In the genomic region with DNA sequence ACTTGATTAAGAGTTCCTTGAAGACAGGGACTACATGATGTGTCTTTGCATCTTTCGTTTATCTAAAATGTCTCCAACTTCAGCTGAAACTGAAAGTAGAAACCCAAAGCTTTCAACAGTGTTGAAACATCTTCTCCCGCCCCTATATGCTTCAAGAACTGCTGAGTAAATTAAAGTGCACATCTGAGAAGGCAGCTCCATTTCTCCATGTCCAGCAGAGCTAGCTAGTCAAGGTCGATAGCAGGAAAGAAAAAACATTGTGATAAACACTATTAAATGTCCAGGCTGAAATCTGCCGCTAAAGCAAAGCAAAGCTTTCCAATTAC, we compare ENCODE assay signal across 2 cellular contexts.
TF ChIP-seq lines count a peak whose summit lies in the region.

No MANE protein-coding gene starts in this region.

TF ChIP-seq in SK-N-SH, 30 proteins besides CTCF, POLR2A, EP300 and RAD21 (continued from another document):
- TF ChIP-seq RCOR1 (IDR thresholded peaks at IDR 0.05; ENCODE audit: low read length) (no peak), POLR2AphosphoS5 (IDR thresholded peaks at IDR 0.05; ENCODE audit: low read depth, low read length) (no peak), RXRA (IDR thresholded peaks at IDR 0.05; ENCODE audit: borderline replicate concordance, low read depth) (no peak), SIN3A (IDR thresholded peaks at IDR 0.05; ENCODE audit: borderline replicate concordance, low read depth, low read length) (no peak), MEF2A (IDR thresholded peaks at IDR 0.05; ENCODE audit: borderline replicate concordance, low read depth) (no peak), MXI1 (IDR thresholded peaks at IDR 0.05; ENCODE audit: low read depth, low read length) (no peak)
- TF ChIP-seq, protein P1, sequence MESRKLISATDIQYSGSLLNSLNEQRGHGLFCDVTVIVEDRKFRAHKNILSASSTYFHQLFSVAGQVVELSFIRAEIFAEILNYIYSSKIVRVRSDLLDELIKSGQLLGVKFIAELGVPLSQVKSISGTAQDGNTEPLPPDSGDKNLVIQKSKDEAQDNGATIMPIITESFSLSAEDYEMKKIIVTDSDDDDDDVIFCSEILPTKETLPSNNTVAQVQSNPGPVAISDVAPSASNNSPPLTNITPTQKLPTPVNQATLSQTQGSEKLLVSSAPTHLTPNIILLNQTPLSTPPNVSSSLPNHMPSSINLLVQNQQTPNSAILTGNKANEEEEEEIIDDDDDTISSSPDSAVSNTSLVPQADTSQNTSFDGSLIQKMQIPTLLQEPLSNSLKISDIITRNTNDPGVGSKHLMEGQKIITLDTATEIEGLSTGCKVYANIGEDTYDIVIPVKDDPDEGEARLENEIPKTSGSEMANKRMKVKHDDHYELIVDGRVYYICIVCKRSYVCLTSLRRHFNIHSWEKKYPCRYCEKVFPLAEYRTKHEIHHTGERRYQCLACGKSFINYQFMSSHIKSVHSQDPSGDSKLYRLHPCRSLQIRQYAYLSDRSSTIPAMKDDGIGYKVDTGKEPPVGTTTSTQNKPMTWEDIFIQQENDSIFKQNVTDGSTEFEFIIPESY (IDR thresholded peaks at IDR 0.05; ENCODE audit: borderline replicate concordance, low read depth): no peak
- TF ChIP-seq, protein P2, sequence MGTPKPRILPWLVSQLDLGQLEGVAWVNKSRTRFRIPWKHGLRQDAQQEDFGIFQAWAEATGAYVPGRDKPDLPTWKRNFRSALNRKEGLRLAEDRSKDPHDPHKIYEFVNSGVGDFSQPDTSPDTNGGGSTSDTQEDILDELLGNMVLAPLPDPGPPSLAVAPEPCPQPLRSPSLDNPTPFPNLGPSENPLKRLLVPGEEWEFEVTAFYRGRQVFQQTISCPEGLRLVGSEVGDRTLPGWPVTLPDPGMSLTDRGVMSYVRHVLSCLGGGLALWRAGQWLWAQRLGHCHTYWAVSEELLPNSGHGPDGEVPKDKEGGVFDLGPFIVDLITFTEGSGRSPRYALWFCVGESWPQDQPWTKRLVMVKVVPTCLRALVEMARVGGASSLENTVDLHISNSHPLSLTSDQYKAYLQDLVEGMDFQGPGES (IDR thresholded peaks at IDR 0.05; ENCODE audit: low read depth, low read length): no peak

TF ChIP-seq in SK-N-SH treated with all-trans-retinoic acid at 6 μM for 48 hours, 23 proteins besides CTCF, POLR2A, EP300 and RAD21 (continued from another document):
- TF ChIP-seq, protein P3, sequence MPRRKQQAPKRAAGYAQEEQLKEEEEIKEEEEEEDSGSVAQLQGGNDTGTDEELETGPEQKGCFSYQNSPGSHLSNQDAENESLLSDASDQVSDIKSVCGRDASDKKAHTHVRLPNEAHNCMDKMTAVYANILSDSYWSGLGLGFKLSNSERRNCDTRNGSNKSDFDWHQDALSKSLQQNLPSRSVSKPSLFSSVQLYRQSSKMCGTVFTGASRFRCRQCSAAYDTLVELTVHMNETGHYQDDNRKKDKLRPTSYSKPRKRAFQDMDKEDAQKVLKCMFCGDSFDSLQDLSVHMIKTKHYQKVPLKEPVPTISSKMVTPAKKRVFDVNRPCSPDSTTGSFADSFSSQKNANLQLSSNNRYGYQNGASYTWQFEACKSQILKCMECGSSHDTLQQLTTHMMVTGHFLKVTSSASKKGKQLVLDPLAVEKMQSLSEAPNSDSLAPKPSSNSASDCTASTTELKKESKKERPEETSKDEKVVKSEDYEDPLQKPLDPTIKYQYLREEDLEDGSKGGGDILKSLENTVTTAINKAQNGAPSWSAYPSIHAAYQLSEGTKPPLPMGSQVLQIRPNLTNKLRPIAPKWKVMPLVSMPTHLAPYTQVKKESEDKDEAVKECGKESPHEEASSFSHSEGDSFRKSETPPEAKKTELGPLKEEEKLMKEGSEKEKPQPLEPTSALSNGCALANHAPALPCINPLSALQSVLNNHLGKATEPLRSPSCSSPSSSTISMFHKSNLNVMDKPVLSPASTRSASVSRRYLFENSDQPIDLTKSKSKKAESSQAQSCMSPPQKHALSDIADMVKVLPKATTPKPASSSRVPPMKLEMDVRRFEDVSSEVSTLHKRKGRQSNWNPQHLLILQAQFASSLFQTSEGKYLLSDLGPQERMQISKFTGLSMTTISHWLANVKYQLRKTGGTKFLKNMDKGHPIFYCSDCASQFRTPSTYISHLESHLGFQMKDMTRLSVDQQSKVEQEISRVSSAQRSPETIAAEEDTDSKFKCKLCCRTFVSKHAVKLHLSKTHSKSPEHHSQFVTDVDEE (CRISPR knock-in tag; IDR thresholded peaks at IDR 0.05): no peak
- TF ChIP-seq ZFP3 (CRISPR knock-in tag; IDR thresholded peaks at IDR 0.05) (no peak), ZC3H10 (CRISPR knock-in tag; IDR thresholded peaks at IDR 0.05) (no peak), GLIS3 (CRISPR knock-in tag; IDR thresholded peaks at IDR 0.05) (no peak)
- TF ChIP-seq, protein P4, sequence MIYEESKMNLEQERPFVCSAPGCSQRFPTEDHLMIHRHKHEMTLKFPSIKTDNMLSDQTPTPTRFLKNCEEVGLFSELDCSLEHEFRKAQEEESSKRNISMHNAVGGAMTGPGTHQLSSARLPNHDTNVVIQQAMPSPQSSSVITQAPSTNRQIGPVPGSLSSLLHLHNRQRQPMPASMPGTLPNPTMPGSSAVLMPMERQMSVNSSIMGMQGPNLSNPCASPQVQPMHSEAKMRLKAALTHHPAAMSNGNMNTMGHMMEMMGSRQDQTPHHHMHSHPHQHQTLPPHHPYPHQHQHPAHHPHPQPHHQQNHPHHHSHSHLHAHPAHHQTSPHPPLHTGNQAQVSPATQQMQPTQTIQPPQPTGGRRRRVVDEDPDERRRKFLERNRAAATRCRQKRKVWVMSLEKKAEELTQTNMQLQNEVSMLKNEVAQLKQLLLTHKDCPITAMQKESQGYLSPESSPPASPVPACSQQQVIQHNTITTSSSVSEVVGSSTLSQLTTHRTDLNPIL (CRISPR knock-in tag; IDR thresholded peaks at IDR 0.05; ENCODE audit: low read depth): no peak
